8 cellular contexts compared by ENCODE assay signal in genomic region chr16:30526823-30527634, GRCh38. TPM values are rescaled to one million over a fixed set of nuclear protein-coding genes. Genes with fewer than 3 reads are reported as not detected.
A peak's percentile ranks its signal among the peaks of the same experiment; 100 is the strongest.
DNase-seq lines count a peak whose midpoint lies in the region; ATAC-seq and TF ChIP-seq lines count a peak whose summit lies in the region.

No MANE protein-coding gene starts in this region.

- H3K36me3 ChIP-seq in adipocyte (ENCODE audit: control insufficient read depth, insufficient read depth, low read length, severe bottlenecking): peaks cover 11% of the 10 kb centered on the region
- H3K36me3 ChIP-seq in trophoblast cell (ENCODE audit: control insufficient read depth in 1 of 2, insufficient read depth in 2 of 2, low read length in 2 of 2): peaks cover 14 to 15% of the 10 kb centered on the region in 2 experiments
- H3K36me3 ChIP-seq in transverse colon: peaks cover 0 to 8% (median under 1%) of the 10 kb centered on the region in 4 donors

- DNase-seq in NCI-H1417 treated with DMSO at 0.1 percent for 48 hours (lab: John Stamatoyannopoulos, UW) (peak; percentile 82), SW 1271 (lab: John Stamatoyannopoulos, UW) (peak; percentile 95), adipocyte (ENCODE audit: low read depth) (peak; percentile 99), cardiac septum (ENCODE audit: low spot score) (peak; percentile 100), trophoblast cell (peak; percentile 98 to 99), transverse colon (peak; percentile 99)

- peak overlapping the region; percentile 88 for H3K14ac ChIP-seq in trophoblast cell (ENCODE audit: low read length)

- H3K4me3 ChIP-seq in GM12875 (ENCODE audit: low read depth, low read length): peak overlapping the region; percentile 85
- H3K4me3 ChIP-seq in adipocyte (ENCODE audit: low read length): peak overlapping the region; percentile 87
- H3K4me3 ChIP-seq in trophoblast cell (ENCODE audit: low read depth, low read length): peak overlapping the region; percentile 84
- peak overlapping the region; percentile 75 to 93 (median 84) for H3K4me3 ChIP-seq in transverse colon

- no peaks in the 10 kb centered on the region for H3K27me3 ChIP-seq in adipocyte (replicated peaks; ENCODE audit: control insufficient read depth, insufficient read depth, low read length)
- H3K27me3 ChIP-seq in trophoblast cell (ENCODE audit: insufficient read depth, low read length): no peaks in the 10 kb centered on the region
- no peaks in the 10 kb centered on the region for H3K27me3 ChIP-seq in transverse colon

- H2AFZ ChIP-seq in trophoblast cell (ENCODE audit: insufficient read depth, low read length, poor library complexity): peak overlapping the region; percentile 72

- peak overlapping the region; percentile 71 for H2BK120ac ChIP-seq in trophoblast cell (ENCODE audit: insufficient read depth, low read length, poor library complexity)

- TF ChIP-seq CTCF in GM12875 (IDR thresholded peaks at IDR 0.05; ENCODE audit: borderline replicate concordance, insufficient read depth, low read depth, low read length): peak; percentile 58
- TF ChIP-seq CTCF in transverse colon (IDR thresholded peaks at IDR 0.05): peak; percentile 24 to 71 (median 34)

- H3K27ac ChIP-seq in trophoblast cell (ENCODE audit: low read depth, low read length) (peak overlapping the region; percentile 89), transverse colon (peak overlapping the region; percentile 97 to 99 (median 99))

- peak overlapping the region; percentile 66 for H3K4ac ChIP-seq in trophoblast cell (ENCODE audit: low read depth, low read length)

- H3K9me3 ChIP-seq in adipocyte (ENCODE audit: control insufficient read depth, low read length): no peaks in the 10 kb centered on the region
- peaks cover 1% of the 10 kb centered on the region for H3K9me3 ChIP-seq in trophoblast cell (ENCODE audit: insufficient read depth, low read depth, low read length)
- no peaks in the 10 kb centered on the region for H3K9me3 ChIP-seq in transverse colon

- WGBS in trophoblast cell (ENCODE audit: extremely low coverage, insufficient coverage, insufficient read length): no CpG with 5 or more reads among the region's 79 CpGs
- WGBS in transverse colon (ENCODE audit: low coverage in 1 of 2), 2 donors: 0% methylated on average over 51 of the region's 79 CpGs; no CpG with 5 or more reads in 1 of the 2 donors

- H4K91ac ChIP-seq in trophoblast cell (ENCODE audit: low read depth, low read length): peak overlapping the region; percentile 87

- H4K12ac ChIP-seq in trophoblast cell (ENCODE audit: low read depth, low read length): peak overlapping the region; percentile 83

- H3K4me1 ChIP-seq in adipocyte (ENCODE audit: control insufficient read depth, insufficient read depth, low read length) (peaks cover 27% of the 10 kb centered on the region), trophoblast cell (ENCODE audit: control insufficient read depth in 1 of 2, insufficient read depth in 2 of 2, low read length in 2 of 2) (peaks cover 3 to 14% of the 10 kb centered on the region in 2 experiments), transverse colon (peaks cover 14 to 41% (median 20%) of the 10 kb centered on the region in 4 donors)

- peak overlapping the region; percentile 28 for H2BK12ac ChIP-seq in trophoblast cell (ENCODE audit: low read length)

- H2BK5ac ChIP-seq in trophoblast cell (ENCODE audit: low read depth, low read length, poor library complexity): peak overlapping the region; percentile 93

- peak; percentile 67 for ATAC-seq in HG02763 (IDR thresholded peaks at IDR 0.05; ENCODE audit: unreplicated experiment)

- TF ChIP-seq POLR2A in transverse colon (IDR thresholded peaks at IDR 0.05): peak; percentile 93

- H3K4me2 ChIP-seq in trophoblast cell (ENCODE audit: low read length): peak overlapping the region; percentile 74

- H3K23ac ChIP-seq in trophoblast cell (ENCODE audit: low read length): no peak overlapping the region

- H4K8ac ChIP-seq in trophoblast cell (ENCODE audit: low read depth, low read length): peak overlapping the region; percentile 78

- in situ Hi-C loops in transverse colon (cut with MboI; ENCODE audit: low pct_ligation_motif_present in 1 of 4, low pct_unique_long_range_greater_than_20kb in 1 of 4, low sequenced_read_pairs in 3 of 4): loop anchor here in 2 of 4 donors (10.0 kb wide), 2 partner anchors 82 to 92 kb away; partner anchors contain the start of genes DCTPP1 (in 1 of the 2) and SEPHS2 (in 1 of the 2)

- H3K79me1 ChIP-seq in trophoblast cell (ENCODE audit: low read length): peaks cover 11% of the 10 kb centered on the region

- TF ChIP-seq EP300 in transverse colon (IDR thresholded peaks at IDR 0.05; ENCODE audit: low read depth): no peak

- H3K9ac ChIP-seq in adipocyte (ENCODE audit: low read length) (peak overlapping the region; percentile 96), trophoblast cell (ENCODE audit: low read length) (peak overlapping the region; percentile 86)

- intact Hi-C loops in cardiac septum (cut with DNase I) (loop anchor here (5.0 kb wide), 1 partner anchor 80 kb away; the partner anchor contains the start of gene SEPHS2), transverse colon (cut with DNase I; ENCODE audit: low total_unique reads) (loop anchor here (10.0 kb wide), 1 partner anchor 82 kb away; the partner anchor contains the start of gene SEPHS2)

- H3K79me2 ChIP-seq in trophoblast cell (ENCODE audit: control insufficient read depth, insufficient read depth, low read length, poor library complexity): peaks cover 6% of the 10 kb centered on the region

- peak overlapping the region; percentile 18 for H2AK5ac ChIP-seq in trophoblast cell (ENCODE audit: low read length)

- H3K18ac ChIP-seq in trophoblast cell (ENCODE audit: low read length): peak overlapping the region; percentile 94

RNA-seq across cellular contexts. Expression of gene ZNF768, which starts 0.7 kb away (rescaled TPM):
- 49.8 TPM for total RNA-seq in cardiac septum
- polyA plus RNA-seq in trophoblast cell (2013): 21.5 and 22.4 TPM in 2 replicates
- 100 to 1,000 TPM in 1 of 4 donors, 10 to 100 TPM in 3; 54.7 to 116 (median 74.9) TPM for total RNA-seq in transverse colon

RNA-seq across cellular contexts. Expression of gene ZNF747, which starts 7.6 kb away (rescaled TPM):
- total RNA-seq in cardiac septum: 13.7 TPM
- polyA plus RNA-seq in trophoblast cell (2013): 3.6 and 3.8 TPM in 2 replicates
- 10 to 100 TPM; 16.0 to 25.7 (median 16.8) TPM for total RNA-seq in transverse colon

RNA-seq across cellular contexts. Expression of gene ZNF764, which starts 31.1 kb away (rescaled TPM):
- 11.4 TPM for total RNA-seq in cardiac septum
- polyA plus RNA-seq in trophoblast cell (2013): 4.2 and 4.4 TPM in 2 replicates
- total RNA-seq in transverse colon: 10 to 100 TPM; 17.9 to 48.0 (median 23.2) TPM

RNA-seq across cellular contexts. Expression of gene ZNF688, which starts 44.5 kb away (rescaled TPM):
- 12.1 TPM for total RNA-seq in cardiac septum
- polyA plus RNA-seq in trophoblast cell (2013): 3.5 and 4.1 TPM in 2 replicates
- total RNA-seq in transverse colon: 10 to 100 TPM; 22.9 to 64.3 (median 43.5) TPM

RNA-seq across cellular contexts. Expression of gene ITGAL, which starts 54.5 kb away (rescaled TPM):
- total RNA-seq in cardiac septum: 2.9 TPM
- polyA plus RNA-seq in trophoblast cell (2013): 0.10 TPM in 1 of 2 replicates, not detected in the other
- total RNA-seq in transverse colon: 10 to 100 TPM in 2 of 4 donors, 1 to 10 TPM in 2; 1.8 to 33.7 (median 6.7) TPM

Comparison
In these comparisons a context has a peak if more than half of its experiments do, and no peak if none do; other contexts are left out.
1. Peak in every context shown above with its lines: DNase-seq, ATAC-seq, H3K4me3 ChIP-seq and H3K27ac ChIP-seq.